In the genomic region with DNA sequence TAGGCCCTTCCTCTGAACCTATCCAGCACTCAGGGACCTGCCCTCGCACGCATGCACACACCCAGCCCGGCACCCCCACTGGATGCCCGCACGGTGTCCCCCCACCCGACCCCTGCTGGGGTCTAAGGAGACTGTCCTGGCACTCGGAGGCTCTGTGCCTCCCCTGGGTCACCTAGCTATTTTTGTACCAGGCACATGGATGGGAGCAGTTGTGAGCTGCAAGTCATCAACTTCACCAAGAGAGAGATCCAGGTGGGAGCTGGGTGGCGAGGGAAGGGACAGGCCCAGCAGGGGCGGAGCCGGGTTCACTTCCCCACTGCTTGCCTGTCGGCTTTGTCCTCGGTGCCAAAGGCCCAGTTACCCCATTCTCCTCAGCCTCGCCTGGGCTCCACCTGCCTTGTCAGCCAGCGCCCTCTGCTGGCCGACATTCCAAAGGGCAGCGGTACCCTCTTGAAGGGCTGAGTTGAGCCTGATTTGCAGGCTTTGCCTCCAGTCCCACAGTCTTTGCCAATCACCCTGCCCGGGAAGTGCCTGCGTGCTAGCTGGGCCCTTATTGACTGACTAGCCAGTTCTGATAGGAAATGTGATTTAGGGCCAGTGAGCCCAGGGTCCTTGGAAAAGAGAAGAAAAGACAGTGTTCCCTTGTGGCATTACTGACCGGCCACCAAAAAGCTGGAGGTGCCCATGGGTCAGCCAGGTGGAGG, we compare ENCODE assay signal across 8 cellular contexts. TPM values are rescaled to one million over a fixed set of nuclear protein-coding genes. Genes with fewer than 3 reads are reported as not detected.
DNase-seq lines count a peak whose midpoint lies in the region; ATAC-seq and TF ChIP-seq lines count a peak whose summit lies in the region.

No MANE protein-coding gene starts in this region.

- peak overlapping the region; percentile 15 for H3K27ac ChIP-seq in RWPE2 (ENCODE audit: poor library complexity, severe bottlenecking)
- H3K27ac ChIP-seq in neutrophil: peak overlapping the region; percentile 68
- no peak overlapping the region for H3K27ac ChIP-seq in suprapubic skin

- H3K4me3 ChIP-seq in HAP-1 (no peak overlapping the region), MG63 (no peak overlapping the region), RWPE2 (ENCODE audit: severe bottlenecking) (no peak overlapping the region), fibroblast of villous mesenchyme (ENCODE audit: low read depth, low read length) (no peak overlapping the region), neutrophil (ENCODE audit: low read depth in 1 of 2, low read length in 1 of 2) (no peak overlapping the region), suprapubic skin (no peak overlapping the region)

- DNase-seq in GDM1 (lab: John Stamatoyannopoulos, UW) (peak; percentile 92), HAP-1 (ENCODE audit: low spot score in 2 of 2) (peak; percentile 72 to 92), MG63 (peak; percentile 88), RWPE2 (ENCODE audit: low spot score) (peak; percentile 88), fibroblast of villous mesenchyme (ENCODE audit: low read depth) (peak; percentile 90), suprapubic skin (ENCODE audit: low spot score in 2 of 2) (peak; percentile 94)
- peak; percentile 80 for DNase-seq in activated T-helper 1 cell treated with anti-CD3 and anti-CD28 coated beads, Interleukin-2, amount 50 U/mL, for 16 hours (ENCODE audit: low read depth in 1 of 2, low spot score in 1 of 2)

- H3K9me3 ChIP-seq in HAP-1 (no peaks in the 10 kb centered on the region), MG63 (no peaks in the 10 kb centered on the region), RWPE2 (ENCODE audit: severe bottlenecking) (no peaks in the 10 kb centered on the region), neutrophil (no peaks in the 10 kb centered on the region), suprapubic skin (no peaks in the 10 kb centered on the region)

- WGBS in suprapubic skin: 56% methylated on average over 12 of the region's 19 CpGs

- H3K36me3 ChIP-seq in HAP-1 (replicated peaks): no peaks in the 10 kb centered on the region
- H3K36me3 ChIP-seq in MG63: no peaks in the 10 kb centered on the region
- no peaks in the 10 kb centered on the region for H3K36me3 ChIP-seq in RWPE2 (ENCODE audit: low read depth)
- H3K36me3 ChIP-seq in neutrophil: no peaks in the 10 kb centered on the region
- H3K36me3 ChIP-seq in suprapubic skin: no peaks in the 10 kb centered on the region

- no peak for TF ChIP-seq EP300 in suprapubic skin (IDR thresholded peaks at IDR 0.05)

- TF ChIP-seq CTCF in RWPE2 (IDR thresholded peaks at IDR 0.05; ENCODE audit: poor library complexity, severe bottlenecking) (peak; percentile 98), fibroblast of villous mesenchyme (IDR thresholded peaks at IDR 0.05; ENCODE audit: insufficient read depth, low read depth, low read length) (peak; percentile 97), neutrophil (IDR thresholded peaks at IDR 0.05) (peak; percentile 98), suprapubic skin (IDR thresholded peaks at IDR 0.05) (peak; percentile 80 to 92)

- ATAC-seq in RWPE2 (ENCODE audit: low read depth): peak; percentile 94

- H3K27me3 ChIP-seq in HAP-1 (ENCODE audit: low read depth): no peaks in the 10 kb centered on the region
- no peaks in the 10 kb centered on the region for H3K27me3 ChIP-seq in MG63
- no peaks in the 10 kb centered on the region for H3K27me3 ChIP-seq in RWPE2 (ENCODE audit: insufficient read depth, poor library complexity, severe bottlenecking)
- H3K27me3 ChIP-seq in neutrophil: no peaks in the 10 kb centered on the region
- H3K27me3 ChIP-seq in suprapubic skin: peaks cover 4% of the 10 kb centered on the region

- H3K4me1 ChIP-seq in HAP-1 (no peaks in the 10 kb centered on the region; the same call in 1 of the 2 replicates), RWPE2 (ENCODE audit: insufficient read depth, poor library complexity, severe bottlenecking) (peaks cover 7% of the 10 kb centered on the region), neutrophil (ENCODE audit: control insufficient read depth in 1 of 2, insufficient read depth in 1 of 2, low read depth in 1 of 2, low read length in 1 of 2) (peaks cover 32 to 33% of the 10 kb centered on the region in 2 experiments), suprapubic skin (peaks cover 12% of the 10 kb centered on the region)

- in situ Hi-C loops in HAP-1 (cut with MboI; ENCODE audit: low sequenced_read_pairs): loop anchor here (10.0 kb wide), 1 partner anchor 102 kb away; no protein-coding TSS in a partner anchor

- TF ChIP-seq POLR2A in suprapubic skin (IDR thresholded peaks at IDR 0.05): no peak

RNA-seq across cellular contexts. Expression of gene NT5DC4, which starts 5.8 kb away (rescaled TPM):
- total RNA-seq in MG63 (2014; rRNA removed; shearing (Covaris generic); ENCODE audit: low replicate concordance): not detected in 2 replicates
- total RNA-seq in fibroblast of villous mesenchyme (not detected in 2 replicates), suprapubic skin (1 to 10 TPM in 1 of 4 donors, not detected in 3; 4.2 TPM)

RNA-seq across cellular contexts. Expression of gene CKAP2L, which starts 37.8 kb away (rescaled TPM):
- 19.4 and 19.9 TPM in 2 replicates for total RNA-seq in MG63 (2014; rRNA removed; shearing (Covaris generic); ENCODE audit: low replicate concordance)
- total RNA-seq in fibroblast of villous mesenchyme (6.8 and 10.4 TPM in 2 replicates), suprapubic skin (1 to 10 TPM; 1.7 to 9.1 (median 3.2) TPM)

RNA-seq across cellular contexts. Expression of gene IL1A, which starts 57.7 kb away (rescaled TPM):
- 2.1 TPM in 1 of 2 replicates, not detected in the other for total RNA-seq in MG63 (2014; rRNA removed; shearing (Covaris generic); ENCODE audit: low replicate concordance)
- total RNA-seq in fibroblast of villous mesenchyme (0.32 and 0.43 TPM in 2 replicates), suprapubic skin (1 to 10 TPM in 1 of 4 donors, under 1 TPM in 2, not detected in 1; 0.49 to 1.1 (median 0.76) TPM)
